Comparison of ENCODE assay signal across 22 cellular contexts in the genomic region with DNA sequence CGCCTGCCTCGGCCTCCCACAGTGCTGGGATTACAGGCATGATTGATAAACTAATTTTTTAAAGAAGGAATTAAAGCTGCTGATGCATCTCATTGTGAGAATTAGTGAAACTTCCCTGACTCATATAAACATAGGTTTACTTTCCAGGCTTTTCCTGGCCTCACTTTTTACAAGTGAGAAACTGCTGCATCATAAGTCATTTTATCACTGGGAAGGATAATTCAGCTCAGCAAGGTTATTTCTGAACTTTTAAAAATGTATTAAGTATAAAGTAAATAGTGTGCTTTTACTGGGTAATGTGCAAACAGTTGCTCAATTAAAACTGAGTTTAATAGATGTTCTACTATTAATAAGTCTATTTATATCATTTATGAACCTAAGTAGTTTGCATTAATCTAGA.
DNase-seq lines count a peak whose midpoint lies in the region; ATAC-seq, FAIRE-seq and TF ChIP-seq lines count a peak whose summit lies in the region.
"Had no signal": no experiment of that assay in that cellular context is flagged by ENCODE, and none has a peak within 500 bp of the region (broad histone marks: within the 10 kb centered on the region; RNA-seq: fewer than 3 reads in every experiment).

No MANE protein-coding gene starts in this region.

- BruUV-seq in PC-3 (replicated peaks; lab: Mats Ljungman, UMichigan) = no TSS peak

- H3K9me2 ChIP-seq in PC-3 (replicated peaks; ENCODE audit: low read length) = no peaks in the 10 kb centered on the region

- POLR2A ChIA-PET in PC-3 (lab: Charles Lee; ENCODE audit: unreplicated experiment) = interaction anchor here (0.6 kb wide), 1 partner anchor 512 kb away, joined by 3 read pairs; no protein-coding TSS in a partner anchor
- POLR2A ChIA-PET in CD8-positive, alpha-beta T cell (lab: Charles Lee) = no interaction called here

- FAIRE-seq in kidney (lab: Jason Lieb, UNC) = no peak
- FAIRE-seq: A549, GM12892, GM18507, HepG2 had no signal

- no peak overlapping the region for H3K9ac ChIP-seq in PC-3 (ENCODE audit: low read length)
- no peak overlapping the region for H3K9ac ChIP-seq in kidney (ENCODE audit: low read length in 2 of 2)

- TF ChIP-seq CTCF in PC-3 (conservative IDR thresholded peaks at IDR 0.05; ENCODE audit: low read depth, low read length) (no peak), kidney (IDR thresholded peaks at IDR 0.05; ENCODE audit: borderline replicate concordance, extremely low read depth, insufficient read depth) (no peak)
- no peak for TF ChIP-seq CTCF in CD8-positive, alpha-beta T cell (IDR thresholded peaks at IDR 0.05)

- H3K36me3 ChIP-seq in PC-3 (ENCODE audit: low read depth, low read length) (no peaks in the 10 kb centered on the region), kidney (ENCODE audit: control insufficient read depth in 1 of 2, insufficient read depth in 2 of 2, low read length in 2 of 2) (no peaks in the 10 kb centered on the region)
- no peaks in the 10 kb centered on the region for H3K36me3 ChIP-seq in CD8-positive, alpha-beta T cell (ENCODE audit: insufficient read depth, low read length)

- no peaks in the 10 kb centered on the region for H3K27me3 ChIP-seq in PC-3 (ENCODE audit: low read length)
- H3K27me3 ChIP-seq in CD8-positive, alpha-beta T cell (ENCODE audit: insufficient read depth, low read length) = no peaks in the 10 kb centered on the region

- H3K4me3 Mint-ChIP-seq in CD8-positive, alpha-beta T cell = no peak overlapping the region
- H3K4me3 Mint-ChIP-seq: CD14-positive monocyte; CD4-positive, alpha-beta memory T cell; H9 had no signal

- H3K4me3 ChIP-seq in PC-3 (ENCODE audit: low read length) (no peak overlapping the region), kidney (ENCODE audit: low read length in 2 of 2) (no peak overlapping the region)
- no peak overlapping the region for H3K4me3 ChIP-seq in CD8-positive, alpha-beta T cell (ENCODE audit: low read depth, low read length)
- H3K4me3 ChIP-seq: A549 had no signal

- DNase-seq in ELR (ENCODE audit: low read depth) (peak; percentile 10), PC-3 (peak; percentile 4), fibroblast of peridontal ligament (ENCODE audit: extremely low read depth) (peak; percentile 9), kidney (no peak)
- DNase-seq in activated effector memory CD4-positive, alpha-beta T cell treated with Interleukin-2 at 50 U/mL for 16 hours = no peak
- DNase-seq in CD8-positive, alpha-beta T cell = no peak
- DNase-seq: AML-193; Calu3; CD4-positive, alpha-beta memory T cell; DMS 273 treated with DMSO at 0.1 percent for 48 hours; DMS53; DND-41; GDM1; GOT3; H9; KG1 had no signal

- intact Hi-C loops in PC-3 (cut with micrococcal nuclease) (no loop called here), kidney (cut with DNase I) (no loop called here)
- intact Hi-C loops in CD8-positive, alpha-beta T cell (cut with DNase I, micrococcal nuclease) = no loop called here

- no peaks in the 10 kb centered on the region for H3F3A ChIP-seq in PC-3 (ENCODE audit: low read length, unreplicated experiment)

- no peaks in the 10 kb centered on the region for H3K27me3 Mint-ChIP-seq in CD8-positive, alpha-beta T cell (ENCODE audit: low read depth)
- H3K27me3 Mint-ChIP-seq: CD4-positive, alpha-beta memory T cell had no signal

- H4K20me1 ChIP-seq in PC-3 (ENCODE audit: low read length) = no peaks in the 10 kb centered on the region

- H3K4me1 Mint-ChIP-seq in CD8-positive, alpha-beta T cell (ENCODE audit: low read depth) = no peaks in the 10 kb centered on the region
- H3K4me1 Mint-ChIP-seq: CD14-positive monocyte; CD4-positive, alpha-beta memory T cell; H9 had no signal

- no peaks in the 10 kb centered on the region for H3K36me3 Mint-ChIP-seq in CD8-positive, alpha-beta T cell
- H3K36me3 Mint-ChIP-seq: CD14-positive monocyte; CD4-positive, alpha-beta memory T cell had no signal

- no peak overlapping the region for H3K27ac Mint-ChIP-seq in CD8-positive, alpha-beta T cell
- H3K27ac Mint-ChIP-seq: CD14-positive monocyte; CD4-positive, alpha-beta memory T cell; H9 had no signal

- CTCF ChIA-PET in PC-3 (lab: Charles Lee) = no interaction called here
- CTCF ChIA-PET in CD8-positive, alpha-beta T cell (lab: Charles Lee) = no interaction called here

- H3K27ac ChIP-seq in PC-3 (ENCODE audit: low read length) (no peak overlapping the region), kidney (ENCODE audit: low read depth in 2 of 2, low read length in 2 of 2) (no peak overlapping the region)
- no peak overlapping the region for H3K27ac ChIP-seq in CD8-positive, alpha-beta T cell (ENCODE audit: low read depth, low read length)
- H3K27ac ChIP-seq: A549 had no signal

- no peak overlapping the region for H2AFZ ChIP-seq in PC-3 (ENCODE audit: low read length)

- H3K4me1 ChIP-seq in PC-3 (ENCODE audit: insufficient read depth, low read length) = no peaks in the 10 kb centered on the region
- no peaks in the 10 kb centered on the region for H3K4me1 ChIP-seq in kidney (ENCODE audit: control insufficient read depth in 1 of 2, insufficient read depth in 1 of 2, low read depth in 1 of 2, low read length in 2 of 2)
- H3K4me1 ChIP-seq in CD8-positive, alpha-beta T cell (ENCODE audit: insufficient read depth, low read length) = no peaks in the 10 kb centered on the region
- H3K4me1 ChIP-seq: A549 had no signal

- ATAC-seq in PC-3 (peak; percentile 65), HG03439 (IDR thresholded peaks at IDR 0.05; ENCODE audit: unreplicated experiment) (no peak)
- ATAC-seq in CD8-positive, alpha-beta T cell = no peak
- ATAC-seq: A549, HepG2 had no signal

- H3K4me2 ChIP-seq in PC-3 (ENCODE audit: low read length) = no peak overlapping the region
- H3K4me2 ChIP-seq: A549 had no signal

- no peaks in the 10 kb centered on the region for H3K79me2 ChIP-seq in PC-3 (ENCODE audit: low read length)

- peaks cover 21% of the 10 kb centered on the region for H3K9me3 Mint-ChIP-seq in CD8-positive, alpha-beta T cell
- H3K9me3 Mint-ChIP-seq: H9 had no signal

- H3K9me3 ChIP-seq in PC-3 (ENCODE audit: low read length) (no peaks in the 10 kb centered on the region), kidney (ENCODE audit: control insufficient read depth in 1 of 2, low read length in 2 of 2) (no peaks in the 10 kb centered on the region)
- no peaks in the 10 kb centered on the region for H3K9me3 ChIP-seq in CD8-positive, alpha-beta T cell (ENCODE audit: low read length)
- H3K9me3 ChIP-seq: A549 had no signal

Comparison
In these comparisons a context has a peak if more than half of its experiments do, and no peak if none do; other contexts are left out.
1. DNase-seq: peak in ELR (single experiment), PC-3 (single experiment) and fibroblast of peridontal ligament (single experiment); none in kidney (single experiment), activated effector memory CD4-positive, alpha-beta T cell treated with Interleukin-2 at 50 U/mL for 16 hours (single experiment) and CD8-positive, alpha-beta T cell (0 of 7).